ENCODE assay signal across 8 cellular contexts in genomic region chr1:70222716-70223235, GRCh38. TPM values are rescaled to one million over a fixed set of nuclear protein-coding genes. Genes with fewer than 3 reads are reported as not detected.
A peak's percentile ranks its signal among the peaks of the same experiment; 100 is the strongest.
DNase-seq lines count a peak whose midpoint lies in the region; ATAC-seq and TF ChIP-seq lines count a peak whose summit lies in the region.

No MANE protein-coding gene starts in this region.

- H3K27ac Mint-ChIP-seq in natural killer cell, result peak overlapping the region; percentile 93 to 97

- ATAC-seq in natural killer cell, result no peak

- H3K27me3 ChIP-seq in BLaER1 treated with 17β-estradiol and CSF1 and Interleukin-3, amounts not matched to agents 10 nM and 100 nM, result no peaks in the 10 kb centered on the region

- H3K4me2 ChIP-seq in BLaER1 treated with 17β-estradiol and CSF1 and Interleukin-3, amounts not matched to agents 10 nM and 100 nM, result peak overlapping the region; percentile 47 to 93 (median 81); a peak in 21 of 22 replicates

- DNase-seq in LNCaP clone FGC (ENCODE audit: low read depth) (no peak), coronary artery (ENCODE audit: low spot score) (no peak), natural killer cell (no peak), NCI-H774 (lab: John Stamatoyannopoulos, UW) (no peak), DMS79 (lab: John Stamatoyannopoulos, UW) (no peak), substantia nigra (lab: John Stamatoyannopoulos, UW) (no peak)
- no peak for DNase-seq in activated CD4-positive, alpha-beta T cell treated with anti-CD3 and anti-CD28 coated beads for 48 hours

- no peak for TF ChIP-seq CTCF in LNCaP clone FGC (IDR thresholded peaks at IDR 0.05; ENCODE audit: control insufficient read depth, extremely low read depth, insufficient read depth)
- no peak for TF ChIP-seq CTCF in coronary artery (IDR thresholded peaks at IDR 0.05)
- TF ChIP-seq CTCF in natural killer cell (IDR thresholded peaks at IDR 0.05), result no peak

- peak overlapping the region; percentile 72 to 86 (median 79); a peak in 18 of 20 replicates for H3K4me3 ChIP-seq in BLaER1 treated with 17β-estradiol and CSF1 and Interleukin-3, amounts not matched to agents 10 nM and 100 nM
- H3K4me3 ChIP-seq in LNCaP clone FGC (ENCODE audit: low read depth, low read length) (peak overlapping the region; percentile 84), coronary artery (peak overlapping the region; percentile 93)

- H3K4me1 ChIP-seq in BLaER1 treated with 17β-estradiol and CSF1 and Interleukin-3, amounts not matched to agents 10 nM and 100 nM, result peaks cover 26 to 52% (median 33%) of the 10 kb centered on the region in 10 experiments

- H4K20me1 ChIP-seq in BLaER1 treated with 17β-estradiol and CSF1 and Interleukin-3, amounts not matched to agents 10 nM and 100 nM, result peaks cover 51 to 89% (median 60%) of the 10 kb centered on the region in 11 experiments

- H3K9me3 Mint-ChIP-seq in natural killer cell, result no peaks in the 10 kb centered on the region

- no peaks in the 10 kb centered on the region for H3K9me3 ChIP-seq in BLaER1 treated with 17β-estradiol and CSF1 and Interleukin-3, amounts not matched to agents 10 nM and 100 nM (replicated peaks in 1 of 11)

- H3K4me3 Mint-ChIP-seq in natural killer cell, result peak overlapping the region; percentile 96

- intact Hi-C loops in natural killer cell (cut with micrococcal nuclease), result loop anchor here (5.0 kb wide), 3 partner anchors 130 to 855 kb away; partner anchors contain the start of gene ANKRD13C

- H3K9ac ChIP-seq in BLaER1 treated with 17β-estradiol and CSF1 and Interleukin-3, amounts not matched to agents 10 nM and 100 nM, result peak overlapping the region; percentile 95 to 99 (median 96); a peak in 15 of 22 replicates

- H3K27ac ChIP-seq in BLaER1 treated with 17β-estradiol and CSF1 and Interleukin-3, amounts not matched to agents 10 nM and 100 nM, result peak overlapping the region in 9 of 11 experiments; percentile 19 to 99 (median 96); a peak in 12 of 22 replicates
- H3K27ac ChIP-seq in coronary artery, result peak overlapping the region in 1 of 2 donors; percentile 99
- no peak overlapping the region for H3K27ac ChIP-seq in substantia nigra (ENCODE audit: low read depth, low read length, poor library complexity, severe bottlenecking)

- H3K36me3 Mint-ChIP-seq in natural killer cell, result no peaks in the 10 kb centered on the region

- H3K36me3 ChIP-seq in BLaER1 treated with 17β-estradiol and CSF1 and Interleukin-3, amounts not matched to agents 10 nM and 100 nM, result peaks cover 43 to 56% (median 50%) of the 10 kb centered on the region in 11 experiments

- H3K4me1 Mint-ChIP-seq in natural killer cell, result peaks cover 53 to 58% of the 10 kb centered on the region in 2 donors

- H3K27me3 Mint-ChIP-seq in natural killer cell (ENCODE audit: low read depth in 2 of 2), result no peaks in the 10 kb centered on the region

RNA-seq across cellular contexts. Expression of gene SRSF11, which starts 1.6 kb away (rescaled TPM):
- 100 to 1,000 TPM; 347 to 374 (median 359) TPM for total RNA-seq in natural killer cell

RNA-seq across cellular contexts. Expression of gene LRRC40, which starts 17.4 kb away (rescaled TPM):
- 10 to 100 TPM; 15.5 to 18.4 (median 16.5) TPM for total RNA-seq in natural killer cell
